ENCODE assay signal across 8 cellular contexts in genomic region chr12:31588976-31589375, GRCh38. TPM values are rescaled to one million over a fixed set of nuclear protein-coding genes. Genes with fewer than 3 reads are reported as not detected.
A peak's percentile ranks its signal among the peaks of the same experiment; 100 is the strongest.
DNase-seq lines count a peak whose midpoint lies in the region; ATAC-seq and TF ChIP-seq lines count a peak whose summit lies in the region.

No MANE protein-coding gene starts in this region.

- ATAC-seq in Right ventricle myocardium superior (ENCODE audit: poor library complexity) = no peak
- no peak for ATAC-seq in body of pancreas
- no peak for ATAC-seq in lower lobe of right lung
- ATAC-seq in HG02870 (IDR thresholded peaks at IDR 0.05; ENCODE audit: unreplicated experiment) = no peak
- no peak for ATAC-seq in GM19328 (IDR thresholded peaks at IDR 0.05; ENCODE audit: unreplicated experiment)
- no peak for ATAC-seq in HG03139 (IDR thresholded peaks at IDR 0.05; ENCODE audit: unreplicated experiment)

- intact Hi-C loops in Right ventricle myocardium superior (cut with DNase I) = no loop called here
- intact Hi-C loops in body of pancreas (cut with DNase I) = no loop called here
- intact Hi-C loops in lower lobe of right lung (cut with DNase I) = no loop called here
- intact Hi-C loops in vagina (cut with DNase I) = no loop called here

- H3K4me1 ChIP-seq in right atrium auricular region = peaks cover 0 to 31% of the 10 kb centered on the region in 2 donors
- peaks cover 32% of the 10 kb centered on the region for H3K4me1 ChIP-seq in body of pancreas
- peaks cover 20% of the 10 kb centered on the region for H3K4me1 ChIP-seq in lower lobe of right lung
- H3K4me1 ChIP-seq in vagina = peaks cover 16% of the 10 kb centered on the region

- no peaks in the 10 kb centered on the region for H3K27me3 ChIP-seq in right atrium auricular region
- no peaks in the 10 kb centered on the region for H3K27me3 ChIP-seq in body of pancreas
- H3K27me3 ChIP-seq in lower lobe of right lung (ENCODE audit: low read depth) = no peaks in the 10 kb centered on the region
- no peaks in the 10 kb centered on the region for H3K27me3 ChIP-seq in vagina

- TF ChIP-seq POLR2A in body of pancreas (IDR thresholded peaks at IDR 0.05) (no peak), vagina (IDR thresholded peaks at IDR 0.05) (no peak)

- H3K4me3 ChIP-seq in right atrium auricular region (peak overlapping the region; percentile 88 to 89), body of pancreas (no peak overlapping the region), lower lobe of right lung (peak overlapping the region; percentile 90), vagina (peak overlapping the region in 1 of 2 donors; percentile 87)

- DNase-seq in right atrium auricular region (ENCODE audit: low spot score) (no peak), Right ventricle myocardium superior (no peak), body of pancreas (no peak), lower lobe of right lung (no peak), vagina (ENCODE audit: extremely low spot score in 2 of 2) (no peak)

- H3K36me3 ChIP-seq in right atrium auricular region (no peaks in the 10 kb centered on the region), body of pancreas (replicated peaks in 1 of 2; ENCODE audit: insufficient read depth in 1 of 2, low read depth in 2 of 2) (no peaks in the 10 kb centered on the region), lower lobe of right lung (no peaks in the 10 kb centered on the region), vagina (no peaks in the 10 kb centered on the region)

- WGBS in body of pancreas, 2 donors = 15 to 16% methylated on average over 3 of the region's 3 CpGs

- H3K9me3 ChIP-seq in right atrium auricular region (no peaks in the 10 kb centered on the region), body of pancreas (no peaks in the 10 kb centered on the region), lower lobe of right lung (no peaks in the 10 kb centered on the region), vagina (no peaks in the 10 kb centered on the region)

- H3K27ac ChIP-seq in right atrium auricular region = peak overlapping the region; percentile 96 to 97
- peak overlapping the region in 3 of 4 donors; percentile 96 to 98 (median 96) for H3K27ac ChIP-seq in body of pancreas
- no peak overlapping the region for H3K27ac ChIP-seq in lower lobe of right lung
- peak overlapping the region; percentile 98 for H3K27ac ChIP-seq in vagina

- TF ChIP-seq CTCF in right atrium auricular region (IDR thresholded peaks at IDR 0.05) (no peak), body of pancreas (IDR thresholded peaks at IDR 0.05) (no peak), lower lobe of right lung (IDR thresholded peaks at IDR 0.05) (no peak), vagina (IDR thresholded peaks at IDR 0.05) (no peak)

RNA-seq across cellular contexts. Expression of gene DENND5B, which starts 2.0 kb away (rescaled TPM):
- total RNA-seq in right atrium auricular region (10 to 100 TPM; 31.2 to 37.3 TPM), Right ventricle myocardium superior (36.7 TPM), body of pancreas (10 to 100 TPM in 1 of 2 donors, 1 to 10 TPM in 1; 8.8 to 32.0 TPM), lower lobe of right lung (6.0 TPM), vagina (25.3 TPM)

Comparison
In these comparisons a context has a peak if more than half of its experiments do, and no peak if none do; other contexts are left out.
1. H3K4me3 ChIP-seq: peak in right atrium auricular region (2 of 2) and lower lobe of right lung (single experiment); none in body of pancreas (0 of 2).